1 cellular context compared by ENCODE assay signal in the genomic region with DNA sequence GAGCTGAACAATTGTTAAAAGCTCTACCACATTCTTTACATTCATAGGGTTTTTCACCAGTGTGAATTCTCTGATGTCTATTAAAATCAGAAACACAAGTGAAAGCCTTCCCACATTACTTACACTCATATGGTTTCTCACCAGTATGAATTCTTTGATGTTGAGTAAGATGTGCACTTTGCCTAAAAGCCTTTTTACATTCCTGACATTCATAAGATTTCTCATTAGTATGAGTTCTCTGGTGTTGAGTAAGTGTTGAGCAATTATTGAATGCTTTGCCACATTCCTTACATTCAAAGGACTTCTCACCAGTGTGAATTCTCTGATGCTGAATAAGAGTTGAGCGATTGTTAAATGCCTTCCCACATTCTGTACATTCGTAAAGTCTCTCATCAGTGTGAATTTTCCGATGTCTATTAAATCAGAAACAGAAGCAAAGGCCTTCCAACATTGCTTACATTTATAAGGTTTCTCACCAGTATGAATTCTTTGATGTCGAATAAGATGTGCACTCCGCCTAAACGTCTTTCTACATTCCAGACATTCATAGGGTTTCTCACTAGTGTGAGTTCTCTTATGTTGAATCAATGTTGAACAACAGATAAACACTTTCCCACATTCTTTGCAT.
TF ChIP-seq lines count a peak whose summit lies in the region.

No MANE protein-coding gene starts in this region.

TF ChIP-seq in GM23338, 12 proteins besides CTCF, POLR2A, EP300 and RAD21 (continued from another document):
- TF ChIP-seq, protein P1, sequence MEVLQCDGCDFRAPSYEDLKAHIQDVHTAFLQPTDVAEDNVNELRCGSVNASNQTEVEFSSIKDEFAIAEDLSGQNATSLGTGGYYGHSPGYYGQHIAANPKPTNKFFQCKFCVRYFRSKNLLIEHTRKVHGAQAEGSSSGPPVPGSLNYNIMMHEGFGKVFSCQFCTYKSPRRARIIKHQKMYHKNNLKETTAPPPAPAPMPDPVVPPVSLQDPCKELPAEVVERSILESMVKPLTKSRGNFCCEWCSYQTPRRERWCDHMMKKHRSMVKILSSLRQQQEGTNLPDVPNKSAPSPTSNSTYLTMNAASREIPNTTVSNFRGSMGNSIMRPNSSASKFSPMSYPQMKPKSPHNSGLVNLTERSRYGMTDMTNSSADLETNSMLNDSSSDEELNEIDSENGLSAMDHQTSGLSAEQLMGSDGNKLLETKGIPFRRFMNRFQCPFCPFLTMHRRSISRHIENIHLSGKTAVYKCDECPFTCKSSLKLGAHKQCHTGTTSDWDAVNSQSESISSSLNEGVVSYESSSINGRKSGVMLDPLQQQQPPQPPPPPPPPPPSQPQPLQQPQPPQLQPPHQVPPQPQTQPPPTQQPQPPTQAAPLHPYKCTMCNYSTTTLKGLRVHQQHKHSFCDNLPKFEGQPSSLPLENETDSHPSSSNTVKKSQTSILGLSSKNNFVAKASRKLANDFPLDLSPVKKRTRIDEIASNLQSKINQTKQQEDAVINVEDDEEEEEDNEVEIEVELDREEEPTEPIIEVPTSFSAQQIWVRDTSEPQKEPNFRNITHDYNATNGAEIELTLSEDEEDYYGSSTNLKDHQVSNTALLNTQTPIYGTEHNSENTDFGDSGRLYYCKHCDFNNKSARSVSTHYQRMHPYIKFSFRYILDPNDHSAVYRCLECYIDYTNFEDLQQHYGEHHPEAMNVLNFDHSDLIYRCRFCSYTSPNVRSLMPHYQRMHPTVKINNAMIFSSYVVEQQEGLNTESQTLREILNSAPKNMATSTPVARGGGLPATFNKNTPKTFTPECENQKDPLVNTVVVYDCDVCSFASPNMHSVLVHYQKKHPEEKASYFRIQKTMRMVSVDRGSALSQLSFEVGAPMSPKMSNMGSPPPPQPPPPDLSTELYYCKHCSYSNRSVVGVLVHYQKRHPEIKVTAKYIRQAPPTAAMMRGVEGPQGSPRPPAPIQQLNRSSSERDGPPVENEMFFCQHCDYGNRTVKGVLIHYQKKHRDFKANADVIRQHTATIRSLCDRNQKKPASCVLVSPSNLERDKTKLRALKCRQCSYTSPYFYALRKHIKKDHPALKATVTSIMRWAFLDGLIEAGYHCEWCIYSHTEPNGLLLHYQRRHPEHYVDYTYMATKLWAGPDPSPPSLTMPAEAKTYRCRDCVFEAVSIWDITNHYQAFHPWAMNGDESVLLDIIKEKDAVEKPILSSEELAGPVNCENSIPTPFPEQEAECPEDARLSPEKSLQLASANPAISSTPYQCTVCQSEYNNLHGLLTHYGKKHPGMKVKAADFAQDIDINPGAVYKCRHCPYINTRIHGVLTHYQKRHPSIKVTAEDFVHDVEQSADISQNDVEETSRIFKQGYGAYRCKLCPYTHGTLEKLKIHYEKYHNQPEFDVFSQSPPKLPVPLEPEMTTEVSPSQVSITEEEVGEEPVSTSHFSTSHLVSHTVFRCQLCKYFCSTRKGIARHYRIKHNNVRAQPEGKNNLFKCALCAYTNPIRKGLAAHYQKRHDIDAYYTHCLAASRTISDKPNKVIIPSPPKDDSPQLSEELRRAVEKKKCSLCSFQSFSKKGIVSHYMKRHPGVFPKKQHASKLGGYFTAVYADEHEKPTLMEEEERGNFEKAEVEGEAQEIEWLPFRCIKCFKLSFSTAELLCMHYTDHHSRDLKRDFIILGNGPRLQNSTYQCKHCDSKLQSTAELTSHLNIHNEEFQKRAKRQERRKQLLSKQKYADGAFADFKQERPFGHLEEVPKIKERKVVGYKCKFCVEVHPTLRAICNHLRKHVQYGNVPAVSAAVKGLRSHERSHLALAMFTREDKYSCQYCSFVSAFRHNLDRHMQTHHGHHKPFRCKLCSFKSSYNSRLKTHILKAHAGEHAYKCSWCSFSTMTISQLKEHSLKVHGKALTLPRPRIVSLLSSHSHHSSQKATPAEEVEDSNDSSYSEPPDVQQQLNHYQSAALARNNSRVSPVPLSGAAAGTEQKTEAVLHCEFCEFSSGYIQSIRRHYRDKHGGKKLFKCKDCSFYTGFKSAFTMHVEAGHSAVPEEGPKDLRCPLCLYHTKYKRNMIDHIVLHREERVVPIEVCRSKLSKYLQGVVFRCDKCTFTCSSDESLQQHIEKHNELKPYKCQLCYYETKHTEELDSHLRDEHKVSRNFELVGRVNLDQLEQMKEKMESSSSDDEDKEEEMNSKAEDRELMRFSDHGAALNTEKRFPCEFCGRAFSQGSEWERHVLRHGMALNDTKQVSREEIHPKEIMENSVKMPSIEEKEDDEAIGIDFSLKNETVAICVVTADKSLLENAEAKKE (CRISPR knock-in tag; IDR thresholded peaks at IDR 0.05) = no peak
- TF ChIP-seq ZNF331 (CRISPR knock-in tag; IDR thresholded peaks at IDR 0.05; ENCODE audit: low read depth) = no peak
